In the genomic region with DNA sequence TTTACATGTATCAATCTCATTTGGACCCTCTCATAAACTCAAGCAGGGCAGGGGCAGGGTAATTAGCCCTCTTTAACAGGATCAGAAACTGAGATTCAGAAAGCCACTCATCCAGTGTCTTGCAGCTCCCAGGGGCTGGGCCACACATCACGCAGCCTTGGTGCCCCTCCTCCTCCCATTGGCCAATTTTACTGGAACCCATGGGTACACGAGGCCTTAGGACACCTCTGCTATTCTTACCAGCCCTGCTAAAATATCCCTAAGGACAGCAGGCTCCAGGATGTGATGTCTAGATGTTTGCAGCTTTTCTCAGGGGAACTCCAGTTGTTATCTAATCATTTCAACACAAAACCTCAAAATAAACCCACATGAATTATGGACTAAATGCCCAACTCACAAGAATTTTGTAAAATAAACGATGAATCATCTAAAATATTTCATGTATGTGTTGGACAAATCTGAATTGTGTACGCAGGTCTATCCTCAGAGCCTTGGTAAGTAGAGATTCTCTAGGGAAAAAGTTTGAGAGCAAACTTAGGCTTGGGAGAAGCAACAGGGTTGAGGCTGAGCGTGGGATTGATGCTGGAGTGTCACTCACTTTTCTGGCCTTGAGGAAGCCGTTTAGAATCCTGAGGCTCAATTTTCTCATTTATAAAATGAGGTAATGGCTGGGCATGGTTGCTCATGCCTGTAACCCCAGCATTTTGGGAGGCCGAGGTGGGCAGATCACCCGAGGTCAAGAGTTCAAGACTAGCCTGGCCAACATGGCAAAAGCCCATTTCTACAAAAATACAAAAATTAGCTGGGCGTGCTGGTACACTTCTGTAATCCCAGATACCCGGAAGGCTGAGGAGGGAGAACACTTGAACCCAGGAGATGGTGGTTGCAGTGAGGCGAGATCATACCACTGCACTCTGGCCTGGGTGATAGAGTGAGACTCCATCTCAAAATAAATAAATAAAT, we compare ENCODE assay signal across 15 cellular contexts.
DNase-seq lines count a peak whose midpoint lies in the region; ATAC-seq and TF ChIP-seq lines count a peak whose summit lies in the region.
"Had no signal": no experiment of that assay in that cellular context is flagged by ENCODE, and none has a peak within 500 bp of the region (broad histone marks: within the 10 kb centered on the region; RNA-seq: fewer than 3 reads in every experiment).

No MANE protein-coding gene starts in this region.

- H2AK5ac ChIP-seq in trophoblast cell (ENCODE audit: low read length): peak overlapping the region; percentile 66

- TF ChIP-seq EP300 in esophagus muscularis mucosa (IDR thresholded peaks at IDR 0.05): no peak

- H2BK120ac ChIP-seq in trophoblast cell (ENCODE audit: insufficient read depth, low read length, poor library complexity): no peak overlapping the region

- no peak overlapping the region for H3K14ac ChIP-seq in trophoblast cell (ENCODE audit: low read length)

- peaks cover 5% of the 10 kb centered on the region for H3K36me3 Mint-ChIP-seq in Calu3 (ENCODE audit: insufficient read depth, unreplicated experiment)
- H3K36me3 Mint-ChIP-seq in stimulated activated effector memory CD8-positive, alpha-beta T cell treated with anti-CD3 and anti-CD28 coated beads, Interleukin-12 subunit alpha, Interleukin-12 subunit beta, amount 100 ng/mL, for 72 hours: no peaks in the 10 kb centered on the region
- H3K36me3 Mint-ChIP-seq in activated T-helper 17 cell treated with anti-CD3 and anti-CD28 coated beads, Interleukin-2, amount 50 U/mL, for 72 hours (ENCODE audit: low read depth): no peaks in the 10 kb centered on the region
- H3K36me3 Mint-ChIP-seq: natural killer cell had no signal

- H2BK12ac ChIP-seq in trophoblast cell (ENCODE audit: low read length): peak overlapping the region; percentile 50

- no peak overlapping the region for H3K9ac ChIP-seq in trophoblast cell (ENCODE audit: low read length)

- H3K9me3 Mint-ChIP-seq in Calu3 (ENCODE audit: low read depth, unreplicated experiment): no peaks in the 10 kb centered on the region
- no peaks in the 10 kb centered on the region for H3K9me3 Mint-ChIP-seq in stimulated activated effector memory CD8-positive, alpha-beta T cell treated with anti-CD3 and anti-CD28 coated beads, Interleukin-12 subunit alpha, Interleukin-12 subunit beta, amount 100 ng/mL, for 72 hours
- no peaks in the 10 kb centered on the region for H3K9me3 Mint-ChIP-seq in activated T-helper 17 cell treated with anti-CD3 and anti-CD28 coated beads, Interleukin-2, amount 50 U/mL, for 72 hours
- H3K9me3 Mint-ChIP-seq: natural killer cell had no signal

- WGBS in esophagus muscularis mucosa: 65% methylated on average over 11 of the region's 11 CpGs
- no CpG with 5 or more reads among the region's 11 CpGs for WGBS in trophoblast cell (ENCODE audit: extremely low coverage, insufficient coverage, insufficient read length)

- H3K9me3 ChIP-seq in PC-9 (ENCODE audit: insufficient read depth, low read depth) (no peaks in the 10 kb centered on the region), esophagus muscularis mucosa (no peaks in the 10 kb centered on the region), trophoblast cell (ENCODE audit: insufficient read depth, low read depth, low read length) (no peaks in the 10 kb centered on the region)
- H3K9me3 ChIP-seq: colonic mucosa, HAP-1, suprapubic skin had no signal

- CTCF ChIA-PET in Calu3 (lab: Charles Lee): interaction anchor here (0.7 to 1.5 kb wide), 2 partner anchors 13 to 17 kb away, joined by 4 read pairs; no protein-coding TSS in a partner anchor
- CTCF ChIA-PET in PC-9 (lab: Charles Lee): no interaction called here

- peak; percentile 30 for DNase-seq in Calu3
- peak; percentile 41 to 100 for DNase-seq in PC-9
- no peak for DNase-seq in esophagus muscularis mucosa (ENCODE audit: extremely low spot score)
- DNase-seq in trophoblast cell: no peak
- no peak for DNase-seq in head of caudate nucleus
- no peak for DNase-seq in stimulated activated effector memory CD8-positive, alpha-beta T cell treated with anti-CD3 and anti-CD28 coated beads, Interleukin-12 subunit alpha, Interleukin-12 subunit beta, amount 100 ng/mL, for 72 hours (ENCODE audit: low spot score in 2 of 2)
- no peak for DNase-seq in NCI-H1048 (lab: John Stamatoyannopoulos, UW)
- DNase-seq: activated T-cell treated with anti-CD3 and anti-CD28 coated beads, Interleukin-2, amount 50 U/mL, for 1 hour; colonic mucosa; natural killer cell; stimulated activated CD4-positive, alpha-beta T cell treated with anti-CD3 and anti-CD28 coated beads, Interleukin-2, amount 100 ng/mL, for 24 hours; WERI-Rb-1 had no signal

- no peak overlapping the region for H4K12ac ChIP-seq in trophoblast cell (ENCODE audit: low read depth, low read length)

- no peak overlapping the region for H4K91ac ChIP-seq in trophoblast cell (ENCODE audit: low read depth, low read length)

- peak overlapping the region; percentile 98 for H3K27ac ChIP-seq in PC-9
- peak overlapping the region in 3 of 4 donors; percentile 3 to 58 (median 34) for H3K27ac ChIP-seq in esophagus muscularis mucosa (replicated peaks in 1 of 4)
- H3K27ac ChIP-seq in trophoblast cell (ENCODE audit: low read depth, low read length): no peak overlapping the region
- H3K27ac ChIP-seq: colonic mucosa, suprapubic skin, WERI-Rb-1 had no signal

- no peaks in the 10 kb centered on the region for H3K27me3 Mint-ChIP-seq in Calu3 (ENCODE audit: unreplicated experiment)
- H3K27me3 Mint-ChIP-seq in activated T-helper 17 cell treated with anti-CD3 and anti-CD28 coated beads, Interleukin-2, amount 50 U/mL, for 72 hours: no peaks in the 10 kb centered on the region

- H3K36me3 ChIP-seq in PC-9 (ENCODE audit: low read depth): no peaks in the 10 kb centered on the region
- no peaks in the 10 kb centered on the region for H3K36me3 ChIP-seq in esophagus muscularis mucosa
- H3K36me3 ChIP-seq in trophoblast cell (ENCODE audit: control insufficient read depth in 1 of 2, insufficient read depth in 2 of 2, low read length in 2 of 2): no peaks in the 10 kb centered on the region
- H3K36me3 ChIP-seq: colonic mucosa, HAP-1, suprapubic skin, WERI-Rb-1 had no signal

- H3K27me3 ChIP-seq in PC-9 (ENCODE audit: insufficient read depth, low read depth) (no peaks in the 10 kb centered on the region), esophagus muscularis mucosa (no peaks in the 10 kb centered on the region), trophoblast cell (ENCODE audit: insufficient read depth, low read length) (no peaks in the 10 kb centered on the region)
- H3K27me3 ChIP-seq: colonic mucosa, suprapubic skin had no signal

- H3K79me2 ChIP-seq in PC-9 (ENCODE audit: low read depth): 0 out of 2 replicates have a peak, but pooled peaks cover 11% of the 10 kb centered on the region
- H3K79me2 ChIP-seq in trophoblast cell (ENCODE audit: control insufficient read depth, insufficient read depth, low read length, poor library complexity): no peaks in the 10 kb centered on the region

- H4K8ac ChIP-seq in trophoblast cell (ENCODE audit: low read depth, low read length): no peak overlapping the region

- H3K9me2 ChIP-seq in PC-9 (ENCODE audit: insufficient read depth): no peaks in the 10 kb centered on the region

- peak overlapping the region; percentile 64 for H3K4me2 ChIP-seq in PC-9
- H3K4me2 ChIP-seq in trophoblast cell (ENCODE audit: low read length): no peak overlapping the region

- H3K23ac ChIP-seq in trophoblast cell (ENCODE audit: low read length): no peak overlapping the region

- POLR2A ChIA-PET in PC-9 (lab: Charles Lee; ENCODE audit: unreplicated experiment): interaction anchor here (0.7 kb wide), 1 partner anchor 69 kb away, joined by 4 read pairs; no protein-coding TSS in a partner anchor

- no peaks in the 10 kb centered on the region for H3K79me1 ChIP-seq in trophoblast cell (ENCODE audit: low read length)

- ATAC-seq in stimulated activated effector memory CD8-positive, alpha-beta T cell treated with anti-CD3 and anti-CD28 coated beads, Interleukin-12 subunit alpha, Interleukin-12 subunit beta, amount 100 ng/mL, for 72 hours: no peak
- no peak for ATAC-seq in activated T-helper 17 cell treated with anti-CD3 and anti-CD28 coated beads, Interleukin-2, amount 50 U/mL, for 72 hours (replicated peaks)
- ATAC-seq: natural killer cell had no signal

- H3K4me1 ChIP-seq in PC-9 (replicated peaks; ENCODE audit: insufficient read depth) (peaks cover 58% of the 10 kb centered on the region), esophagus muscularis mucosa (peaks cover 8 to 19% (median 14%) of the 10 kb centered on the region in 4 donors), trophoblast cell (ENCODE audit: control insufficient read depth in 1 of 2, insufficient read depth in 2 of 2, low read length in 2 of 2) (peaks cover 7 to 13% of the 10 kb centered on the region in 2 experiments)
- H3K4me1 ChIP-seq: colonic mucosa, HAP-1 had no signal

- BruUV-seq in Calu3 (replicated peaks; lab: Mats Ljungman, UMichigan) (no TSS peak), PC-9 (replicated peaks; lab: Mats Ljungman, UMichigan) (no TSS peak)

- no peak overlapping the region for H3K4me3 ChIP-seq in PC-9
- no peak overlapping the region for H3K4me3 ChIP-seq in esophagus muscularis mucosa
- H3K4me3 ChIP-seq in trophoblast cell (ENCODE audit: low read depth, low read length): no peak overlapping the region
- H3K4me3 ChIP-seq: colonic mucosa, HAP-1, suprapubic skin had no signal

- TF ChIP-seq POLR2A in esophagus muscularis mucosa (IDR thresholded peaks at IDR 0.05; ENCODE audit: low read depth): no peak

- intact Hi-C loops in Calu3 (cut with micrococcal nuclease; ENCODE audit: unreplicated experiment): loop anchor here (2.0 to 5.0 kb wide), 2 partner anchors 47 to 76 kb away; no protein-coding TSS in a partner anchor
- intact Hi-C loops in PC-9 (cut with micrococcal nuclease; ENCODE audit: unreplicated experiment): loop anchor here (1.0 to 5.0 kb wide), 3 partner anchors 49 to 168 kb away; no protein-coding TSS in a partner anchor
- intact Hi-C loops in esophagus muscularis mucosa (cut with DNase I): no loop called here
- intact Hi-C loops in head of caudate nucleus (cut with DNase I): no loop called here

- H3K27ac Mint-ChIP-seq in Calu3 (ENCODE audit: unreplicated experiment): no peak overlapping the region
- H3K27ac Mint-ChIP-seq in stimulated activated effector memory CD8-positive, alpha-beta T cell treated with anti-CD3 and anti-CD28 coated beads, Interleukin-12 subunit alpha, Interleukin-12 subunit beta, amount 100 ng/mL, for 72 hours: no peak overlapping the region
- no peak overlapping the region for H3K27ac Mint-ChIP-seq in activated T-helper 17 cell treated with anti-CD3 and anti-CD28 coated beads, Interleukin-2, amount 50 U/mL, for 72 hours
- H3K27ac Mint-ChIP-seq: natural killer cell had no signal

- H3K18ac ChIP-seq in trophoblast cell (ENCODE audit: low read length): no peak overlapping the region

- H2BK5ac ChIP-seq in trophoblast cell (ENCODE audit: low read depth, low read length, poor library complexity): no peak overlapping the region

- peaks cover 25% of the 10 kb centered on the region for H3K4me1 Mint-ChIP-seq in Calu3 (ENCODE audit: low read depth, unreplicated experiment)
- H3K4me1 Mint-ChIP-seq in stimulated activated effector memory CD8-positive, alpha-beta T cell treated with anti-CD3 and anti-CD28 coated beads, Interleukin-12 subunit alpha, Interleukin-12 subunit beta, amount 100 ng/mL, for 72 hours: peaks cover 8% of the 10 kb centered on the region
- H3K4me1 Mint-ChIP-seq in activated T-helper 17 cell treated with anti-CD3 and anti-CD28 coated beads, Interleukin-2, amount 50 U/mL, for 72 hours: no peaks in the 10 kb centered on the region

- TF ChIP-seq CTCF in Calu3 (IDR thresholded peaks at IDR 0.05; ENCODE audit: unreplicated experiment) (no peak), PC-9 (conservative IDR thresholded peaks at IDR 0.05) (no peak), esophagus muscularis mucosa (IDR thresholded peaks at IDR 0.05) (no peak)

- H4K20me1 ChIP-seq in PC-9 (ENCODE audit: insufficient read depth): no peaks in the 10 kb centered on the region

- no peak overlapping the region for H2AFZ ChIP-seq in PC-9
- H2AFZ ChIP-seq in trophoblast cell (ENCODE audit: insufficient read depth, low read length, poor library complexity): no peak overlapping the region

- peaks cover 51% of the 10 kb centered on the region for H3F3A ChIP-seq in PC-9 (ENCODE audit: insufficient read depth, low read depth)

- no peak overlapping the region for H3K4me3 Mint-ChIP-seq in Calu3 (ENCODE audit: low read depth, unreplicated experiment)
- no peak overlapping the region for H3K4me3 Mint-ChIP-seq in stimulated activated effector memory CD8-positive, alpha-beta T cell treated with anti-CD3 and anti-CD28 coated beads, Interleukin-12 subunit alpha, Interleukin-12 subunit beta, amount 100 ng/mL, for 72 hours
- no peak overlapping the region for H3K4me3 Mint-ChIP-seq in activated T-helper 17 cell treated with anti-CD3 and anti-CD28 coated beads, Interleukin-2, amount 50 U/mL, for 72 hours
- H3K4me3 Mint-ChIP-seq: natural killer cell had no signal

- no peak overlapping the region for H3K4ac ChIP-seq in trophoblast cell (ENCODE audit: low read depth, low read length)

Comparison
In these comparisons a context has a peak if more than half of its experiments do, and no peak if none do; other contexts are left out.
1. DNase-seq: peak in Calu3 (single experiment) and PC-9 (2 of 2); none in esophagus muscularis mucosa (single experiment), trophoblast cell (0 of 2), head of caudate nucleus (0 of 42), stimulated activated effector memory CD8-positive, alpha-beta T cell treated with anti-CD3 and anti-CD28 coated beads, Interleukin-12 subunit alpha, Interleukin-12 subunit beta, amount 100 ng/mL, for 72 hours (0 of 2) and NCI-H1048 (single experiment).
2. intact Hi-C loops: an anchor here in Calu3 (2.0 to 5.0 kb wide) and PC-9 (1.0 to 5.0 kb wide); none called in esophagus muscularis mucosa and head of caudate nucleus.